Comparison of ENCODE assay signal across 1 cellular context in the genomic region with DNA sequence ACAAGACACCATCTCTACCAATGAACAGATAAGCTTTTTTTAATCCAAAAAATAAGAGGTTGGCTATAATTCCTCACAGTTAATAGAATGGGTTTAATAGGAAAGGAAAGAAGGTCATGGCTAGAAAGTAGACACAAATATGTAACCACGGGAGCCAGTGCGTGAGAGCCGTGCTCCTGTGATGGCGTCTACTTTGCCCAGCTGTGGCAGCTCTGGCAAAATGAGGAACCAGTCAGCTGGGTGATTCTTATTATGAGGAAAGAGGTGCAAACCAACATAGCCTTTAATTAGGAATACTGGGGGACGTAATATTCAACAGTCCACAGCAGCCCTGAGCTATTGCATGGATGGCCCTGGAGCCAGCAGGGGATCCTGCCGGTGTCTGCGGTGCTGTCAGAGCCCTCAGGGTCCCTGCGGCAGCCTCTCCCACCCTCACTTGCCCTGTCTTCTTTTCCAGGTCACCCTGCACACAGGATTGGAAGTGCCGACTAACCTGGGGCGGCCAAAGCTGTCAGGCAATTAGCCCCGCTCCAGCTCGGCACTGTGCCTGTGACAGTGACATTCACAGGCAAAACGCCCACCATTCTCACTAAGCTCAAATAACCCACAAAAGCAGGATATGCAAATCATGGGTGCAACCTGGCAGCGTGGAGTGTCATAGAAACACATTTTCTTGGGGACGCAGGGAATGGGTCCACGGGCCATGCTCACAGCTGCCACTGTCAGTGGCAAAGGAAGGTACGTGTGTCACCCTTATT.
TF ChIP-seq lines count a peak whose summit lies in the region.

No MANE protein-coding gene starts in this region.

TF ChIP-seq in GM23338, 12 proteins besides CTCF, POLR2A, EP300 and RAD21:
- no peak for TF ChIP-seq NANOG (IDR thresholded peaks at IDR 0.05; ENCODE audit: borderline replicate concordance)
